ENCODE assay signal across 9 cellular contexts in the genomic region with DNA sequence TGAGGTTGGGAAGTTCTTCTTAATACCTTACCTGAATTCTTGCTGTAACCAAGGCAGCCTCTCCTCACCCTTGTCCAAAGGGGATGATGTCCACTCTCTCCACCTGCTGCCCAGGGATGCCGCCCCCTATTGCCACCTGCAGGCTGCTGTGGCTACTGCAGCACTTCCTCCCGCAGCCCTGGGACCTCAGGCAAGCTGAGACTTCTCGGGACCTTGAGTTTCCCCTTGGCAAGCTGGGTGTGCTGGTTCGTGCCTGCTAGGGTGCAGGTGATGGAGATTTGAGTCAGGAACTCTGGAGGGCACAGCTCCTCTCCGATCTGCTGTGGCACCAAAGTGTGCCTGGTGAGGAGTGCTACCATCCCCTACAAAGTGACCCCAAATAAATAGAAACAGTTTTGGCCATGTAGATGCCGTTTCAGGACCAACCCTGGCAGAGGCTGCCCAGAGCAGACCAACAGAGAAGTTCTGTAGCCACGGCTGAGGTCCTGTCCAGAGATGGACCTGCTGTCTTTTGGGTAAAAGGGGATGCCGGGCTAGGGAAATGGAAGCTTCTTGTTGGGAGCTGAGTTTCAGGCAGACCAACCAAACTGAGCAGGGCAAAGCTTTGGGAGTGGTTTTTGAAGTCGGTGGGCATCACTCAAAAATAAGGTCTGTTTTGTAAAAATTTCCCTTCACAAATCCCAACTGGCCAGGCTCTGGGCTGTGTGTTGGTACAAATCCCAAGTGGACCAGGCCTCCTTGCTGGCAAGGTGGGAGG. TPM values are rescaled to one million over a fixed set of nuclear protein-coding genes. Genes with fewer than 3 reads are reported as not detected.
DNase-seq lines count a peak whose midpoint lies in the region; ATAC-seq, FAIRE-seq and TF ChIP-seq lines count a peak whose summit lies in the region.
"Had no signal": no experiment of that assay in that cellular context is flagged by ENCODE, and none has a peak within 500 bp of the region (broad histone marks: within the 10 kb centered on the region; RNA-seq: fewer than 3 reads in every experiment).

No MANE protein-coding gene starts in this region.

- no peak overlapping the region for H3K27ac ChIP-seq in iPS DF 6.9 (ENCODE audit: low read length)

- ATAC-seq in HG03135 (IDR thresholded peaks at IDR 0.05; ENCODE audit: unreplicated experiment): no peak

- no CpG with 5 or more reads among the region's 9 CpGs for WGBS in iPS DF 6.9 (ENCODE audit: insufficient coverage, insufficient read length)

- H3K9me3 ChIP-seq in iPS DF 6.9 (ENCODE audit: control insufficient read depth, insufficient read depth, low read length): no peaks in the 10 kb centered on the region

- DNase-seq in AG20443 (ENCODE audit: low spot score): peak; percentile 86
- DNase-seq in GM20000 (ENCODE audit: low spot score): peak; percentile 83
- DNase-seq in RPMI7951 (ENCODE audit: low read depth): peak; percentile 26
- peak; percentile 11 for DNase-seq in amniotic epithelial cell (ENCODE audit: low read depth)
- peak; percentile 43 for DNase-seq in iPS DF 6.9 (ENCODE audit: low read depth, low spot score)
- DNase-seq in stimulated activated CD4-positive, alpha-beta T cell treated with anti-CD3 and anti-CD28 coated beads, Interleukin-4, amount 100 ng/mL, for 24 hours: peak; percentile 42
- DNase-seq in RCC 7860 (ENCODE audit: low spot score): no peak

- H3K27me3 ChIP-seq in iPS DF 6.9 (ENCODE audit: control insufficient read depth, insufficient read depth, low read length): no peaks in the 10 kb centered on the region

- no peaks in the 10 kb centered on the region for H3K4me1 ChIP-seq in iPS DF 6.9 (ENCODE audit: control insufficient read depth, insufficient read depth, low read length)

- TF ChIP-seq CTCF in GM20000 (IDR thresholded peaks at IDR 0.05; ENCODE audit: extremely low read depth, missing control alignments): peak; percentile 88

- no peak overlapping the region for H3K4me3 ChIP-seq in iPS DF 6.9 (ENCODE audit: low read length)

- no peak for FAIRE-seq in RCC 7860 (lab: Jason Lieb, UNC)
- FAIRE-seq: endometrium had no signal

- no peaks in the 10 kb centered on the region for H3K36me3 ChIP-seq in iPS DF 6.9 (ENCODE audit: control insufficient read depth, insufficient read depth, low read length)

RNA-seq across cellular contexts. Expression of gene RUNX3, which starts 31.7 kb away (rescaled TPM):
- total RNA-seq in RPMI7951 (2014; rRNA removed; shearing (Covaris generic)): 9.5 and 10.4 TPM in 2 replicates
